In the genomic region with DNA sequence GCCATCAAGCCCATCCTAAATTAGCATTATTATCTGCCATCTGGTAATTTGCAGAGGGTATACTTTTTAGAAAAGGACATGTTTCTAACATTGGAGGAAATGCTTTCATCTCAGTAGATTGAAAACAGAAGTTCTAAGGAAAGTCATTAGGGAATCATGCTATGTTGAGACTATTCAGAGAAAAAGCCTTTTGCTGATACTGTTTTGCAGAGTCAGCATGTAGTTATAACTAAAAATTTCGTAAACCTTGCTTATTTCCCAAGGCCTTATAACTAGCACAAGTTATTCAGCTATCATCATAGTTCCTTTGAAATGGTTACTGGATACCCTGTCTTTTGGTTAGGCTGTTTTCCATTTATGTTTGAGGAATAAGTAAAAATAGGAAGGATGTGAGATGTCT, we compare ENCODE assay signal across 23 cellular contexts.
"Had no signal": no experiment of that assay in that cellular context is flagged by ENCODE, and none has a peak within 500 bp of the region (broad histone marks: within the 10 kb centered on the region; RNA-seq: fewer than 3 reads in every experiment).

No MANE protein-coding gene starts in this region.

- H3K4me1 ChIP-seq: esophagus squamous epithelium, heart right ventricle, lower lobe of right lung, parathyroid adenoma, right atrium auricular region, spleen, testis had no signal

- H3K4me3 ChIP-seq: esophagus squamous epithelium, heart right ventricle, lower lobe of right lung, mucosa of descending colon, neural progenitor cell, right atrium auricular region, sigmoid colon, spleen, testis, tibial artery had no signal

- H3K27ac ChIP-seq: esophagus squamous epithelium, heart right ventricle, lower lobe of right lung, neural progenitor cell, parathyroid adenoma, right atrium auricular region, sigmoid colon, spleen, testis, tibial artery had no signal

- ATAC-seq: effector memory CD8-positive, alpha-beta T cell; heart right ventricle; left ventricle myocardium superior; lower lobe of right lung; mucosa of descending colon; stimulated activated memory B cell treated with anti-CD40 and anti-IgM and Interleukin-4, amounts not matched to agents 10 μg/mL and 1 μg/mL and 100 μg/mL, for 72 hours; stimulated activated naive CD8-positive, alpha-beta T cell treated with anti-CD3 and anti-CD28 coated beads, Interleukin-15, Interleukin-2, amounts not matched to agents 100 U/mL and 50 U/mL, for 24 hours had no signal

- H3K27me3 ChIP-seq: esophagus squamous epithelium, heart right ventricle, neural progenitor cell, right atrium auricular region, sigmoid colon, spleen, testis, tibial artery had no signal

- H2AFZ ChIP-seq: neural progenitor cell, parathyroid adenoma had no signal

- H3K36me3 ChIP-seq: neural progenitor cell had no signal

- H3K4me2 ChIP-seq: neural progenitor cell had no signal

- DNase-seq: cortex of kidney; effector memory CD8-positive, alpha-beta T cell; erythroblast; esophagus squamous epithelium; foreskin melanocyte; glutamatergic neuron; heart right ventricle; hypothalamus; left ventricle myocardium superior; lower lobe of right lung; mucosa of descending colon; naive B cell; sigmoid colon; spleen; stimulated activated CD4-positive, alpha-beta T cell treated with anti-CD3 and anti-CD28 coated beads, Interleukin-4, amount 100 ng/mL, for 4 hours; stimulated activated naive CD8-positive, alpha-beta T cell treated with anti-CD3 and anti-CD28 coated beads, Interleukin-15, Interleukin-2, amounts not matched to agents 100 U/mL and 50 U/mL, for 24 hours; substantia nigra; testis; tibial artery had no signal

- H3K9me3 ChIP-seq: esophagus squamous epithelium, heart right ventricle, lower lobe of right lung, mucosa of descending colon, right atrium auricular region, sigmoid colon, spleen, testis, tibial artery had no signal

- H3K9ac ChIP-seq: neural progenitor cell, parathyroid adenoma had no signal
